8 cellular contexts compared by ENCODE assay signal in genomic region chr11:112113539-112114457, GRCh38. TPM values are rescaled to one million over a fixed set of nuclear protein-coding genes. Genes with fewer than 3 reads are reported as not detected.
DNase-seq lines count a peak whose midpoint lies in the region; ATAC-seq and TF ChIP-seq lines count a peak whose summit lies in the region.

No MANE protein-coding gene starts in this region.

- H3K4me3 Mint-ChIP-seq in activated CD8-positive, alpha-beta T cell treated with anti-CD3 and anti-CD28 coated beads for 36 hours = no peak overlapping the region

- H3K36me3 ChIP-seq in sigmoid colon = no peaks in the 10 kb centered on the region

- H3K27ac ChIP-seq in C4-2B (no peak overlapping the region), sigmoid colon (no peak overlapping the region)

- 44 to 61% methylated on average over 6 of the region's 6 CpGs for WGBS in sigmoid colon, 2 donors

- H3K4me1 Mint-ChIP-seq in activated CD8-positive, alpha-beta T cell treated with anti-CD3 and anti-CD28 coated beads for 36 hours (ENCODE audit: low read depth) = peaks cover 11% of the 10 kb centered on the region

- no peaks in the 10 kb centered on the region for H3K9me3 Mint-ChIP-seq in activated CD8-positive, alpha-beta T cell treated with anti-CD3 and anti-CD28 coated beads for 36 hours

- H3K4me1 ChIP-seq in sigmoid colon = no peaks in the 10 kb centered on the region

- no peak overlapping the region for H3K4me3 ChIP-seq in sigmoid colon

- intact Hi-C loops in activated CD8-positive, alpha-beta T cell treated with anti-CD3 and anti-CD28 coated beads for 36 hours (cut with micrococcal nuclease) = loop anchor here (5.0 to 10.0 kb wide), 2 partner anchors 64 to 171 kb away; partner anchors contain the start of gene BCO2
- intact Hi-C loops in left cardiac atrium (cut with DNase I) (loop anchor here in 1 of 2 donors (5.0 kb wide), 1 partner anchor 169 kb away; no protein-coding TSS in a partner anchor), sigmoid colon (cut with DNase I) (loop anchor here (1.0 to 2.0 kb wide), 2 partner anchors 61 to 167 kb away; partner anchors contain the start of gene BCO2)

- peaks cover 2% of the 10 kb centered on the region for H3K36me3 Mint-ChIP-seq in activated CD8-positive, alpha-beta T cell treated with anti-CD3 and anti-CD28 coated beads for 36 hours (ENCODE audit: low read depth)

- peak; percentile 70 for ATAC-seq in GM21529 (IDR thresholded peaks at IDR 0.05; ENCODE audit: unreplicated experiment)
- ATAC-seq in activated CD8-positive, alpha-beta T cell treated with anti-CD3 and anti-CD28 coated beads for 36 hours = peak; percentile 73
- ATAC-seq in left cardiac atrium = peak; percentile 72 to 79
- no peak for ATAC-seq in GM21526 (IDR thresholded peaks at IDR 0.05; ENCODE audit: low FRiP score, unreplicated experiment)
- ATAC-seq in GM18520 (IDR thresholded peaks at IDR 0.05; ENCODE audit: unreplicated experiment) = no peak

- no peaks in the 10 kb centered on the region for H3K27me3 ChIP-seq in sigmoid colon

- TF ChIP-seq CTCF in C4-2B (conservative IDR thresholded peaks at IDR 0.05) (peak; percentile 69), sigmoid colon (IDR thresholded peaks at IDR 0.05) (peak; percentile 32 to 67 (median 48))
- peak; percentile 86 for TF ChIP-seq CTCF in activated CD8-positive, alpha-beta T cell treated with anti-CD3 and anti-CD28 coated beads for 36 hours (IDR thresholded peaks at IDR 0.05)

- CTCF ChIA-PET in activated CD8-positive, alpha-beta T cell treated with anti-CD3 and anti-CD28 coated beads for 36 hours (lab: Charles Lee) = interaction anchor here (0.7 to 5.4 kb wide), 33 partner anchors 9 to 733 kb away, joined by 3 to 34 read pairs (median 4); partner anchors contain the start of genes BCO2, NKAPD1, PIH1D2 and SDHD

- POLR2A ChIA-PET in activated CD8-positive, alpha-beta T cell treated with anti-CD3 and anti-CD28 coated beads for 36 hours (lab: Charles Lee) = no interaction called here

- H3K27ac Mint-ChIP-seq in activated CD8-positive, alpha-beta T cell treated with anti-CD3 and anti-CD28 coated beads for 36 hours = no peak overlapping the region

- TF ChIP-seq EP300 in sigmoid colon (IDR thresholded peaks at IDR 0.05) = no peak

- DNase-seq in NCI-H2171 treated with DMSO at 0.1 percent for 48 hours (lab: John Stamatoyannopoulos, UW) (peak; percentile 83), left cardiac atrium (no peak), sigmoid colon (no peak)
- no peak for DNase-seq in activated CD8-positive, alpha-beta T cell treated with anti-CD3 and anti-CD28 coated beads for 36 hours

- no peaks in the 10 kb centered on the region for H3K9me3 ChIP-seq in sigmoid colon

- H3K27me3 Mint-ChIP-seq in activated CD8-positive, alpha-beta T cell treated with anti-CD3 and anti-CD28 coated beads for 36 hours = no peaks in the 10 kb centered on the region

- TF ChIP-seq POLR2A in sigmoid colon (IDR thresholded peaks at IDR 0.05) = no peak

RNA-seq across cellular contexts. Expression of gene SDHD, which starts 27.1 kb away (rescaled TPM):
- 100 to 1,000 TPM; 100 to 101 TPM for total RNA-seq in activated CD8-positive, alpha-beta T cell treated with anti-CD3 and anti-CD28 coated beads for 36 hours
- total RNA-seq in left cardiac atrium (100 to 1,000 TPM; 158 to 166 TPM), sigmoid colon (100 to 1,000 TPM in 3 of 4 donors, 10 to 100 TPM in 1; 96.4 to 169 (median 134) TPM)
- 100 to 1,000 TPM; 160 to 545 (median 304) TPM for polyA plus RNA-seq in sigmoid colon

RNA-seq across cellular contexts. Expression of gene TIMM8B, which starts 27.2 kb away (rescaled TPM):
- total RNA-seq in activated CD8-positive, alpha-beta T cell treated with anti-CD3 and anti-CD28 coated beads for 36 hours = 10 to 100 TPM; 52.9 to 54.1 TPM
- total RNA-seq in left cardiac atrium (100 to 1,000 TPM; 103 to 105 TPM), sigmoid colon (10 to 100 TPM; 19.1 to 62.1 (median 40.5) TPM)
- polyA plus RNA-seq in sigmoid colon = 100 to 1,000 TPM; 152 to 153 (median 153) TPM

RNA-seq across cellular contexts. Expression of gene NKAPD1, which starts 39.7 kb away (rescaled TPM):
- total RNA-seq in activated CD8-positive, alpha-beta T cell treated with anti-CD3 and anti-CD28 coated beads for 36 hours = 10 to 100 TPM; 20.8 to 22.6 TPM
- total RNA-seq in left cardiac atrium = 10 to 100 TPM in 1 of 2 donors, 1 to 10 TPM in 1; 6.7 to 10.4 TPM
- total RNA-seq in sigmoid colon = 10 to 100 TPM; 14.6 to 19.4 (median 17.5) TPM
- polyA plus RNA-seq in sigmoid colon = 10 to 100 TPM; 11.1 to 16.2 (median 14.4) TPM

RNA-seq across cellular contexts. Expression of gene PIH1D2, which starts 40.0 kb away (rescaled TPM):
- under 1 TPM; 0.61 to 0.67 TPM for total RNA-seq in activated CD8-positive, alpha-beta T cell treated with anti-CD3 and anti-CD28 coated beads for 36 hours
- total RNA-seq in left cardiac atrium = 1 to 10 TPM in 1 of 2 donors, under 1 TPM in 1; 0.76 to 1.3 TPM
- total RNA-seq in sigmoid colon = 1 to 10 TPM; 1.7 to 3.9 (median 2.8) TPM
- polyA plus RNA-seq in sigmoid colon = 1 to 10 TPM in 1 of 3 donors, under 1 TPM in 1, not detected in 1; 0.60 to 1.5 TPM

RNA-seq across cellular contexts. Expression of gene IL18, which starts 50.1 kb away (rescaled TPM):
- total RNA-seq in activated CD8-positive, alpha-beta T cell treated with anti-CD3 and anti-CD28 coated beads for 36 hours = not detected
- total RNA-seq in left cardiac atrium (1 to 10 TPM; 4.7 to 6.0 TPM), sigmoid colon (10 to 100 TPM in 2 of 4 donors, 1 to 10 TPM in 2; 5.8 to 18.6 (median 10.8) TPM)
- 100 to 1,000 TPM; 114 to 211 (median 129) TPM for polyA plus RNA-seq in sigmoid colon

Comparison
In these comparisons a context has a peak if more than half of its experiments do, and no peak if none do; other contexts are left out.
1. ATAC-seq: peak in GM21529 (single experiment), activated CD8-positive, alpha-beta T cell treated with anti-CD3 and anti-CD28 coated beads for 36 hours (single experiment) and left cardiac atrium (2 of 2); none in GM21526 (single experiment) and GM18520 (single experiment).
2. Peak in every context shown above with its lines, with median percentiles within 50 percentile points of each other: CTCF ChIP-seq.